In genomic region chr4:151175754-151176153, GRCh38 we compare ENCODE assay signal across 21 cellular contexts.
"Had no signal": no experiment of that assay in that cellular context is flagged by ENCODE, and none has a peak within 500 bp of the region (broad histone marks: within the 10 kb centered on the region; RNA-seq: fewer than 3 reads in every experiment).

No MANE protein-coding gene starts in this region.

- H3K27ac ChIP-seq: ascending aorta, body of pancreas, KMS-11, SJSA1 had no signal

- DNase-seq: activated CD4-positive, alpha-beta T cell treated with anti-CD3 and anti-CD28 coated beads for 48 hours; activated CD4-positive, alpha-beta T cell treated with anti-CD3 and anti-CD28 coated beads, Interleukin-2, amount 50 U/mL, for 4 hours; activated CD4-positive, CD25-positive, alpha-beta regulatory T cell treated with anti-CD3 and anti-CD28 coated beads, Interleukin-2, amount 50 U/mL, for 72 hours; activated CD8-positive, alpha-beta memory T cell treated with anti-CD3 and anti-CD28 coated beads, Interleukin-2, amount 50 U/mL, for 48 hours; activated CD8-positive, alpha-beta T cell treated with anti-CD3 and anti-CD28 coated beads, Interleukin-2, amount 10 ng/mL, durations not matched to agents 7 days and 5 days; activated naive CD4-positive, alpha-beta T cell; activated T-cell treated with anti-CD3 and anti-CD28 coated beads, Interleukin-2, amount 50 U/mL, for 1 hour; amniotic stem cell; body of pancreas; NCI-H1092; NCI-H1930; NCI-H2107; NCI-H2171 treated with DMSO at 0.1 percent for 48 hours; NCI-H524; PC-3; SHP77; SW 1271 had no signal

- H3K27me3 ChIP-seq: ascending aorta, body of pancreas, SJSA1 had no signal

- H3K9ac ChIP-seq: KMS-11 had no signal

- H3K9me3 ChIP-seq: ascending aorta, body of pancreas, SJSA1 had no signal

- H3K4me3 ChIP-seq: ascending aorta, body of pancreas, SJSA1 had no signal

- ATAC-seq: activated CD8-positive, alpha-beta T cell treated with anti-CD3 and anti-CD28 coated beads, Interleukin-2, amount 10 ng/mL, durations not matched to agents 7 days and 5 days; body of pancreas; PC-3; SK-N-SH treated with all-trans-retinoic acid at 6 μM for 48 hours had no signal

- H3K4me2 ChIP-seq: KMS-11 had no signal

- H3K4me1 ChIP-seq: ascending aorta, body of pancreas, SJSA1 had no signal
